Comparison of ENCODE assay signal across 8 cellular contexts in genomic region chr5:160508780-160509361, GRCh38.
A peak's percentile ranks its signal among the peaks of the same experiment; 100 is the strongest.
DNase-seq lines count a peak whose midpoint lies in the region; ATAC-seq and TF ChIP-seq lines count a peak whose summit lies in the region.

No MANE protein-coding gene starts in this region.

- H3K27me3 ChIP-seq in adrenal gland = no peaks in the 10 kb centered on the region

- no peak for TF ChIP-seq POLR2A in adrenal gland (IDR thresholded peaks at IDR 0.05)

- peak; percentile 33 for DNase-seq in NK-92 treated with Interleukin-12 subunit alpha and Interleukin-12 subunit beta, amount 100 ng/mL, for 24 hours (lab: John Stamatoyannopoulos, UW)
- DNase-seq in NK-92 (lab: John Stamatoyannopoulos, UW; ENCODE audit: unreplicated experiment) (no peak), NCI-H1048 (lab: John Stamatoyannopoulos, UW) (peak; percentile 31), SW 1271 (lab: John Stamatoyannopoulos, UW) (peak; percentile 72 to 80), adrenal gland (peak; percentile 60 to 77 (median 65)), left cardiac atrium (peak; percentile 45), retinal pigment epithelial cell (ENCODE audit: low read depth) (peak; percentile 46)

- intact Hi-C loops in adrenal gland (cut with DNase I) = loop anchor here in 1 of 2 donors (10.0 kb wide), 1 partner anchor 64 kb away; no protein-coding TSS in a partner anchor
- intact Hi-C loops in left cardiac atrium (cut with DNase I) = no loop called here

- 9 to 11% (median 10%) methylated on average over 9 of the region's 9 CpGs for WGBS in adrenal gland, 4 donors

- peaks cover 0 to 5% of the 10 kb centered on the region in 2 donors for H3K4me1 ChIP-seq in adrenal gland (replicated peaks in 1 of 2)

- no peaks in the 10 kb centered on the region for H3K9me3 ChIP-seq in adrenal gland (replicated peaks in 1 of 3)

- H3K4me3 ChIP-seq in adrenal gland = no peak overlapping the region
- no peak overlapping the region for H3K4me3 ChIP-seq in retinal pigment epithelial cell (ENCODE audit: low read length)

- TF ChIP-seq CTCF in adrenal gland (IDR thresholded peaks at IDR 0.05) (peak; percentile 86 to 91 (median 87)), retinal pigment epithelial cell (conservative IDR thresholded peaks at IDR 0.05; ENCODE audit: low read depth, low read length) (peak; percentile 80)

- no peaks in the 10 kb centered on the region for H3K36me3 ChIP-seq in adrenal gland (replicated peaks in 1 of 2)

- H3K27ac ChIP-seq in adrenal gland = no peak overlapping the region

- peak; percentile 80 for ATAC-seq in HG02642 (IDR thresholded peaks at IDR 0.05; ENCODE audit: poor library complexity, unreplicated experiment)
- ATAC-seq in left cardiac atrium = peak; percentile 85 to 92
